In the genomic region with DNA sequence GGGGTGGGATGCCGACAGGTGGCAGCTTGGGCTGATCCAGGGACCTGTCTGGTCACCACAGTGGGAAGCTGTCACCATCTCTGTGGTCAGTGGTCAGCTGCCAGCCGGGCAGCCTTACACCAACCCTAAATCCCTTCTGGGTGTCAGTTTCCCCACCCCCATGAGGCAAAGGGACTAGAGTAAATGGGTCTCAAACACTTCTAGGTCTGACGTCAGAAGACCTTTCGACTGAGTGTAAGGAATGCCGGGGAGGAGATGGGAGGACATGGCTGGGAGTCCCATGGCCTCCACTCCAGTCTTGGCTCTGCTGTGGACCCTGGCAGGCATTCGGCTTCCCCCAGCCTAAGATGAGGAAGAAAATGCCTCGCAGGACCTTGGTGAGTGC, we compare ENCODE assay signal across 16 cellular contexts. TPM values are rescaled to one million over a fixed set of nuclear protein-coding genes. Genes with fewer than 3 reads are reported as not detected.
DNase-seq lines count a peak whose midpoint lies in the region; ATAC-seq, FAIRE-seq and TF ChIP-seq lines count a peak whose summit lies in the region.
"Had no signal": no experiment of that assay in that cellular context is flagged by ENCODE, and none has a peak within 500 bp of the region (broad histone marks: within the 10 kb centered on the region; RNA-seq: fewer than 3 reads in every experiment).

No MANE protein-coding gene starts in this region.

- no peaks in the 10 kb centered on the region for H4K20me1 ChIP-seq in astrocyte (ENCODE audit: insufficient read depth, low read length)

- no peak overlapping the region for H3K14ac ChIP-seq in mesenchymal stem cell (ENCODE audit: low read length in 2 of 2)

- peaks cover 57% of the 10 kb centered on the region for H3K4me1 Mint-ChIP-seq in astrocyte (ENCODE audit: low read depth, unreplicated experiment)
- no peaks in the 10 kb centered on the region for H3K4me1 Mint-ChIP-seq in stimulated activated naive B cell treated with anti-CD40 and anti-IgM and Interleukin-4, amounts not matched to agents 10 μg/mL and 1 μg/mL and 100 μg/mL, for 72 hours
- H3K4me1 Mint-ChIP-seq: activated CD4-positive, alpha-beta T cell treated with anti-CD3 and anti-CD28 coated beads, Interleukin-2, amount 10 ng/mL, durations not matched to agents 7 days and 5 days had no signal

- no peaks in the 10 kb centered on the region for H3K9me3 Mint-ChIP-seq in astrocyte (ENCODE audit: unreplicated experiment)
- no peaks in the 10 kb centered on the region for H3K9me3 Mint-ChIP-seq in stimulated activated naive B cell treated with anti-CD40 and anti-IgM and Interleukin-4, amounts not matched to agents 10 μg/mL and 1 μg/mL and 100 μg/mL, for 72 hours
- H3K9me3 Mint-ChIP-seq: activated CD4-positive, alpha-beta T cell treated with anti-CD3 and anti-CD28 coated beads, Interleukin-2, amount 10 ng/mL, durations not matched to agents 7 days and 5 days; dendritic cell treated with granulocyte-macrophage colony-stimulating factor and Interleukin-4, amounts not matched to agents 40 ng/mL and 50 ng/mL, for 4 days; GM23338 had no signal

- H2BK15ac ChIP-seq in mesenchymal stem cell (ENCODE audit: low read depth, poor library complexity, severe bottlenecking), result no peak overlapping the region

- no peaks in the 10 kb centered on the region for H3K9me3 ChIP-seq in HUES64 (ENCODE audit: insufficient read depth, low read depth, low read length)
- no peaks in the 10 kb centered on the region for H3K9me3 ChIP-seq in astrocyte (ENCODE audit: insufficient read depth, low read depth, low read length)
- H3K9me3 ChIP-seq in mesenchymal stem cell (ENCODE audit: control insufficient read depth, low read length), result no peaks in the 10 kb centered on the region
- no peaks in the 10 kb centered on the region for H3K9me3 ChIP-seq in thoracic aorta
- H3K9me3 ChIP-seq in WERI-Rb-1 (ENCODE audit: severe bottlenecking), result no peaks in the 10 kb centered on the region
- no peaks in the 10 kb centered on the region for H3K9me3 ChIP-seq in HAP-1

- TF ChIP-seq CTCF in astrocyte (IDR thresholded peaks at IDR 0.05; ENCODE audit: insufficient read depth, low read depth, low read length), result no peak
- TF ChIP-seq CTCF in thoracic aorta (IDR thresholded peaks at IDR 0.05), result no peak
- TF ChIP-seq CTCF in WERI-Rb-1 (IDR thresholded peaks at IDR 0.05; ENCODE audit: low read depth, low read length), result no peak

- H3K27ac Mint-ChIP-seq in astrocyte (ENCODE audit: unreplicated experiment), result peak overlapping the region; percentile 98
- H3K27ac Mint-ChIP-seq in stimulated activated naive B cell treated with anti-CD40 and anti-IgM and Interleukin-4, amounts not matched to agents 10 μg/mL and 1 μg/mL and 100 μg/mL, for 72 hours, result no peak overlapping the region
- H3K27ac Mint-ChIP-seq: activated CD4-positive, alpha-beta T cell treated with anti-CD3 and anti-CD28 coated beads, Interleukin-2, amount 10 ng/mL, durations not matched to agents 7 days and 5 days; dendritic cell treated with granulocyte-macrophage colony-stimulating factor and Interleukin-4, amounts not matched to agents 40 ng/mL and 50 ng/mL, for 4 days had no signal

- H3K4me1 ChIP-seq in HUES64 (ENCODE audit: insufficient read depth, low read length) (peaks cover 26% of the 10 kb centered on the region; the same call in 1 of the 2 replicates), astrocyte (ENCODE audit: insufficient read depth, low read length) (peaks cover 58% of the 10 kb centered on the region), mesenchymal stem cell (ENCODE audit: control insufficient read depth, insufficient read depth, low read depth, low read length) (peaks cover 74% of the 10 kb centered on the region), thoracic aorta (ENCODE audit: control insufficient read depth in 1 of 2, low read depth in 2 of 2) (peaks cover 30 to 60% of the 10 kb centered on the region in 2 donors), HAP-1 (no peaks in the 10 kb centered on the region)

- H3K27me3 Mint-ChIP-seq in astrocyte (ENCODE audit: low read depth, unreplicated experiment), result no peaks in the 10 kb centered on the region
- H3K27me3 Mint-ChIP-seq in stimulated activated naive B cell treated with anti-CD40 and anti-IgM and Interleukin-4, amounts not matched to agents 10 μg/mL and 1 μg/mL and 100 μg/mL, for 72 hours, result peaks cover 0 to 8% of the 10 kb centered on the region in 2 donors
- H3K27me3 Mint-ChIP-seq: activated CD4-positive, alpha-beta T cell treated with anti-CD3 and anti-CD28 coated beads, Interleukin-2, amount 10 ng/mL, durations not matched to agents 7 days and 5 days; dendritic cell treated with granulocyte-macrophage colony-stimulating factor and Interleukin-4, amounts not matched to agents 40 ng/mL and 50 ng/mL, for 4 days had no signal

- H4K8ac ChIP-seq in mesenchymal stem cell (ENCODE audit: low read length), result peak overlapping the region; percentile 70

- H3K4me2 ChIP-seq in astrocyte (ENCODE audit: low read length), result peak overlapping the region; percentile 65
- H3K4me2 ChIP-seq in mesenchymal stem cell (ENCODE audit: low read length, poor library complexity, severe bottlenecking), result no peak overlapping the region
- H3K4me2 ChIP-seq: GM23338 had no signal

- no peak overlapping the region for H2BK120ac ChIP-seq in mesenchymal stem cell (ENCODE audit: low read depth, low read length)

- H3K4me3 ChIP-seq in HUES64 (ENCODE audit: low read length) (no peak overlapping the region), astrocyte (ENCODE audit: insufficient read depth, low read depth, low read length) (no peak overlapping the region), mesenchymal stem cell (ENCODE audit: insufficient read depth in 1 of 2, low read depth in 1 of 2, low read length in 2 of 2) (peak overlapping the region in 1 of 2 experiments; percentile 3), thoracic aorta (no peak overlapping the region), WERI-Rb-1 (ENCODE audit: low read depth, low read length) (no peak overlapping the region), HAP-1 (no peak overlapping the region)
- H3K4me3 ChIP-seq: GM23338 had no signal

- H3K18ac ChIP-seq in mesenchymal stem cell (ENCODE audit: low read depth in 1 of 2, low read length in 2 of 2), result peak overlapping the region; percentile 60 to 69

- peaks cover 34% of the 10 kb centered on the region for H3K79me2 ChIP-seq in astrocyte (ENCODE audit: insufficient read depth, low read length)

- H3K4ac ChIP-seq in mesenchymal stem cell (ENCODE audit: low read depth in 1 of 2, low read length in 2 of 2), result peak overlapping the region in 1 of 2 experiments; percentile 5

- H2BK5ac ChIP-seq in mesenchymal stem cell (ENCODE audit: low read depth, low read length, poor library complexity, severe bottlenecking), result peak overlapping the region; percentile 36

- peak overlapping the region; percentile 77 for H3K4me3 Mint-ChIP-seq in astrocyte (ENCODE audit: unreplicated experiment)
- H3K4me3 Mint-ChIP-seq in stimulated activated naive B cell treated with anti-CD40 and anti-IgM and Interleukin-4, amounts not matched to agents 10 μg/mL and 1 μg/mL and 100 μg/mL, for 72 hours, result no peak overlapping the region
- H3K4me3 Mint-ChIP-seq: activated CD4-positive, alpha-beta T cell treated with anti-CD3 and anti-CD28 coated beads, Interleukin-2, amount 10 ng/mL, durations not matched to agents 7 days and 5 days; dendritic cell treated with granulocyte-macrophage colony-stimulating factor and Interleukin-4, amounts not matched to agents 40 ng/mL and 50 ng/mL, for 4 days; GM23338 had no signal

- peaks cover 30% of the 10 kb centered on the region for H3K79me1 ChIP-seq in mesenchymal stem cell (replicated peaks; ENCODE audit: low read length, poor library complexity, severe bottlenecking)

- peak overlapping the region in 1 of 2 experiments; percentile 79 for H2BK12ac ChIP-seq in mesenchymal stem cell (ENCODE audit: low read length in 2 of 2)

- H2AFZ ChIP-seq in astrocyte (ENCODE audit: low read depth, low read length) (no peak overlapping the region), mesenchymal stem cell (ENCODE audit: low read depth, low read length) (no peak overlapping the region)
- H2AFZ ChIP-seq: GM23338 had no signal

- H3K27ac ChIP-seq in HUES64 (ENCODE audit: low read depth, low read length) (peak overlapping the region; percentile 12; the same call in 1 of the 2 replicates), astrocyte (ENCODE audit: low read depth, low read length) (peak overlapping the region; percentile 67), mesenchymal stem cell (ENCODE audit: low read length, poor library complexity, severe bottlenecking) (peak overlapping the region; percentile 93), thoracic aorta (peak overlapping the region; percentile 61 to 68), WERI-Rb-1 (no peak overlapping the region)
- H3K27ac ChIP-seq: HL-60 had no signal

- DNase-seq in astrocyte (ENCODE audit: low read depth), result peak; percentile 42
- DNase-seq in mesenchymal stem cell, result no peak
- no peak for DNase-seq in thoracic aorta (ENCODE audit: low spot score)
- no peak for DNase-seq in stimulated activated naive B cell treated with anti-CD40 and anti-IgM and Interleukin-4, amounts not matched to agents 10 μg/mL and 1 μg/mL and 100 μg/mL, for 72 hours
- no peak for DNase-seq in WERI-Rb-1
- no peak for DNase-seq in HAP-1 (ENCODE audit: low spot score in 2 of 2)
- DNase-seq in nucleus accumbens (lab: John Stamatoyannopoulos, UW), result no peak
- DNase-seq: activated CD4-positive, alpha-beta T cell treated with anti-CD3 and anti-CD28 coated beads, Interleukin-2, amount 10 ng/mL, durations not matched to agents 7 days and 5 days; activated T-cell treated with anti-CD3 and anti-CD28 coated beads, Interleukin-2, amount 50 U/mL, for 48 hours; NCI-H2081 treated with DMSO at 0.1 percent for 48 hours; NCI-H69; stimulated activated CD4-positive, alpha-beta T cell treated with anti-CD3 and anti-CD28 coated beads, Interleukin-1b, Interleukin-23, amount 100 ng/mL, for 48 hours had no signal

- H4K91ac ChIP-seq in mesenchymal stem cell (ENCODE audit: low read length), result peak overlapping the region; percentile 56

- peaks cover 37% of the 10 kb centered on the region for H3K36me3 Mint-ChIP-seq in astrocyte (ENCODE audit: low read depth, unreplicated experiment)
- no peaks in the 10 kb centered on the region for H3K36me3 Mint-ChIP-seq in stimulated activated naive B cell treated with anti-CD40 and anti-IgM and Interleukin-4, amounts not matched to agents 10 μg/mL and 1 μg/mL and 100 μg/mL, for 72 hours

- H3K9ac ChIP-seq in HUES64 (ENCODE audit: low read depth, low read length), result 0 out of 2 replicates have a peak overlapping the region, but pooled peaks have one; percentile 42
- peak overlapping the region; percentile 46 for H3K9ac ChIP-seq in astrocyte (ENCODE audit: low read length)
- no peak overlapping the region for H3K9ac ChIP-seq in mesenchymal stem cell (ENCODE audit: low read length)

- FAIRE-seq in astrocyte (lab: Jason Lieb, UNC), result no peak

- in situ Hi-C loops in HAP-1 (cut with MboI; ENCODE audit: low sequenced_read_pairs), result no loop called here

- WGBS in HUES64, result 84% methylated on average over 7 of the region's 7 CpGs
- 68% methylated on average over 6 of the region's 7 CpGs for WGBS in mesenchymal stem cell

- no peak overlapping the region for H3K23ac ChIP-seq in mesenchymal stem cell (ENCODE audit: low read length in 2 of 2)

- H3K27me3 ChIP-seq in HUES64 (ENCODE audit: insufficient read depth, low read length) (no peaks in the 10 kb centered on the region), astrocyte (ENCODE audit: insufficient read depth, low read length) (no peaks in the 10 kb centered on the region), mesenchymal stem cell (ENCODE audit: control insufficient read depth in 1 of 2, insufficient read depth in 1 of 2, low read length in 2 of 2) (no peaks in the 10 kb centered on the region), thoracic aorta (replicated peaks; ENCODE audit: insufficient read depth) (no peaks in the 10 kb centered on the region), WERI-Rb-1 (ENCODE audit: insufficient read depth, low read depth, severe bottlenecking) (no peaks in the 10 kb centered on the region), HAP-1 (ENCODE audit: low read depth) (no peaks in the 10 kb centered on the region)

- H2AK5ac ChIP-seq in mesenchymal stem cell (ENCODE audit: low read length, severe bottlenecking), result peak overlapping the region; percentile 94

- H3K36me3 ChIP-seq in HUES64 (ENCODE audit: insufficient read depth, low read length) (peaks cover 18% of the 10 kb centered on the region), astrocyte (ENCODE audit: insufficient read depth, low read length) (peaks cover 9% of the 10 kb centered on the region), mesenchymal stem cell (ENCODE audit: control insufficient read depth in 1 of 2, insufficient read depth in 2 of 2, low read depth in 1 of 2, low read length in 2 of 2) (peaks cover 65 to 75% of the 10 kb centered on the region in 2 experiments), thoracic aorta (no peaks in the 10 kb centered on the region), WERI-Rb-1 (peaks cover 78% of the 10 kb centered on the region), HAP-1 (replicated peaks) (peaks cover 25% of the 10 kb centered on the region)

- no peak for ATAC-seq in thoracic aorta (ENCODE audit: insufficient number of reproducible peaks, low FRiP score, low read depth)
- no peak for ATAC-seq in stimulated activated naive B cell treated with anti-CD40 and anti-IgM and Interleukin-4, amounts not matched to agents 10 μg/mL and 1 μg/mL and 100 μg/mL, for 72 hours (replicated peaks)

RNA-seq across cellular contexts. Expression of a gene that starts 40.3 kb away (rescaled TPM):
- 7.2 TPM for polyA plus RNA-seq in HUES64 (2013, experiment 1 of 2)
- polyA plus RNA-seq in HUES64 (2013, experiment 2 of 2), result 11.0 TPM
- 37.1 and 39.6 TPM in 2 replicates for total RNA-seq in astrocyte
- polyA plus RNA-seq in mesenchymal stem cell (2013, experiment 1 of 2), result 25.1 TPM
- 24.0 TPM for polyA plus RNA-seq in mesenchymal stem cell (2013, experiment 2 of 2)
- total RNA-seq in thoracic aorta, result 10 to 100 TPM; 29.9 to 39.1 TPM
